Comparison of ENCODE assay signal across 15 cellular contexts in genomic region chr18:6775237-6775636, GRCh38. TPM values are rescaled to one million over a fixed set of nuclear protein-coding genes. Genes with fewer than 3 reads are reported as not detected.
"Had no signal": no experiment of that assay in that cellular context is flagged by ENCODE, and none has a peak within 500 bp of the region (broad histone marks: within the 10 kb centered on the region; RNA-seq: fewer than 3 reads in every experiment).

No MANE protein-coding gene starts in this region.

- H3K27me3 Mint-ChIP-seq: activated CD8-positive, alpha-beta T cell treated with anti-CD3 and anti-CD28 coated beads for 36 hours; stimulated activated naive CD8-positive, alpha-beta T cell treated with anti-CD3 and anti-CD28 coated beads, Interleukin-15, amount 100 ng/mL, for 72 hours had no signal

- H3K4me1 ChIP-seq: lower lobe of right lung, right lobe of liver had no signal

- H3K4me1 Mint-ChIP-seq: natural killer cell; stimulated activated naive CD8-positive, alpha-beta T cell treated with anti-CD3 and anti-CD28 coated beads, Interleukin-15, amount 100 ng/mL, for 72 hours had no signal

- H3K36me3 Mint-ChIP-seq: activated naive CD4-positive, alpha-beta T cell treated with anti-CD3 and anti-CD28 coated beads, Interleukin-2, amount 50 U/mL, for 72 hours; natural killer cell had no signal

- H3K27ac Mint-ChIP-seq: activated CD8-positive, alpha-beta T cell treated with anti-CD3 and anti-CD28 coated beads for 36 hours; activated naive CD4-positive, alpha-beta T cell treated with anti-CD3 and anti-CD28 coated beads, Interleukin-2, amount 50 U/mL, for 72 hours; natural killer cell; stimulated activated naive CD8-positive, alpha-beta T cell treated with anti-CD3 and anti-CD28 coated beads, Interleukin-15, amount 100 ng/mL, for 72 hours had no signal

- H3K4me3 ChIP-seq: lower lobe of right lung, psoas muscle, right lobe of liver had no signal

- ATAC-seq: activated CD8-positive, alpha-beta T cell treated with anti-CD3 and anti-CD28 coated beads for 36 hours; activated naive CD4-positive, alpha-beta T cell treated with anti-CD3 and anti-CD28 coated beads, Interleukin-2, amount 50 U/mL, for 72 hours; lower lobe of right lung; natural killer cell; psoas muscle; stimulated activated naive CD8-positive, alpha-beta T cell treated with anti-CD3 and anti-CD28 coated beads, Interleukin-15, amount 100 ng/mL, for 72 hours had no signal

- H3K27ac ChIP-seq: lower lobe of right lung, psoas muscle had no signal

- H3K27me3 ChIP-seq: esophagus squamous epithelium, right lobe of liver had no signal

- H3K9me3 ChIP-seq: esophagus squamous epithelium, lower lobe of right lung, psoas muscle, right lobe of liver had no signal

- H3K4me3 Mint-ChIP-seq: activated CD8-positive, alpha-beta T cell treated with anti-CD3 and anti-CD28 coated beads for 36 hours; natural killer cell; stimulated activated naive CD8-positive, alpha-beta T cell treated with anti-CD3 and anti-CD28 coated beads, Interleukin-15, amount 100 ng/mL, for 72 hours had no signal

- H3K36me3 ChIP-seq: esophagus squamous epithelium, lower lobe of right lung, right lobe of liver had no signal

- DNase-seq: activated CD4-positive, alpha-beta T cell treated with anti-CD3 and anti-CD28 coated beads for 48 hours; activated CD8-positive, alpha-beta T cell treated with anti-CD3 and anti-CD28 coated beads for 36 hours; activated effector memory CD4-positive, alpha-beta T cell treated with anti-CD3 and anti-CD28 coated beads, Interleukin-2, amount 50 U/mL, for 16 hours; activated T-cell treated with anti-CD3 and anti-CD28 coated beads, Interleukin-2, amount 50 U/mL, for 48 hours; caudate nucleus; esophagus squamous epithelium; lower lobe of right lung; natural killer cell; psoas muscle; right lobe of liver; stimulated activated CD4-positive, alpha-beta T cell treated with anti-CD3 and anti-CD28 coated beads, Interleukin-1b, Interleukin-23, amount 100 ng/mL, for 48 hours; stimulated activated naive CD8-positive, alpha-beta T cell treated with anti-CD3 and anti-CD28 coated beads, Interleukin-15, amount 100 ng/mL, for 72 hours had no signal

RNA-seq across cellular contexts. Expression of gene ARHGAP28, which starts 45.7 kb away (rescaled TPM):
- total RNA-seq: activated CD8-positive, alpha-beta T cell treated with anti-CD3 and anti-CD28 coated beads for 36 hours; activated naive CD4-positive, alpha-beta T cell treated with anti-CD3 and anti-CD28 coated beads, Interleukin-2, amount 50 U/mL, for 72 hours; mononuclear cell; natural killer cell; T-helper 1 cell treated with Interleukin-12 subunit alpha and Interleukin-12 subunit beta and Interleukin-4 antibody, amounts not matched to agents 30 ng/mL and 1 ng/mL, for 36 hours had no signal
